In genomic region chr1:53860967-53861411, GRCh38 we compare ENCODE assay signal across 8 cellular contexts. TPM values are rescaled to one million over a fixed set of nuclear protein-coding genes. Genes with fewer than 3 reads are reported as not detected.
DNase-seq lines count a peak whose midpoint lies in the region; ATAC-seq and TF ChIP-seq lines count a peak whose summit lies in the region.

No MANE protein-coding gene starts in this region.

- H3K27me3 ChIP-seq in HCT116 (ENCODE audit: insufficient read depth, low read length) (no peaks in the 10 kb centered on the region), endodermal cell (ENCODE audit: control insufficient read depth, insufficient read depth, low read length, poor library complexity, severe bottlenecking) (no peaks in the 10 kb centered on the region), upper lobe of right lung (no peaks in the 10 kb centered on the region)

- H3K9me3 ChIP-seq in HCT116 (ENCODE audit: control insufficient read depth in 1 of 2, insufficient read depth in 1 of 2, low read depth in 1 of 2, low read length in 2 of 2) (no peaks in the 10 kb centered on the region), endodermal cell (ENCODE audit: control insufficient read depth, low read length) (no peaks in the 10 kb centered on the region), upper lobe of right lung (no peaks in the 10 kb centered on the region)

- no peak overlapping the region for H3K27ac Mint-ChIP-seq in endodermal cell

- H3K4me2 ChIP-seq in HCT116 (ENCODE audit: low read length), result no peak overlapping the region

- H3K36me3 ChIP-seq in HCT116 (ENCODE audit: control insufficient read depth in 1 of 2, insufficient read depth in 2 of 2, low read length in 2 of 2) (peaks cover 0 to 3% of the 10 kb centered on the region in 2 experiments; a peak in 1 of 4 replicates), endodermal cell (ENCODE audit: control insufficient read depth, insufficient read depth, low read length) (peaks cover 46% of the 10 kb centered on the region), upper lobe of right lung (peaks cover 57% of the 10 kb centered on the region)

- no peaks in the 10 kb centered on the region for H3K4me1 Mint-ChIP-seq in endodermal cell

- CTCF ChIA-PET in HCT116 (lab: Charles Lee), result interaction anchor here (0.6 to 5.6 kb wide), 23 partner anchors 8 to 949 kb away, joined by 3 to 63 read pairs (median 4); partner anchors contain the start of genes CYB5RL, IFT25, LRRC42 and MRPL37

- no peaks in the 10 kb centered on the region for H3K79me2 ChIP-seq in HCT116 (ENCODE audit: insufficient read depth, low read length)

- H3K36me3 Mint-ChIP-seq in endodermal cell (ENCODE audit: low read depth), result peaks cover 38% of the 10 kb centered on the region

- TF ChIP-seq CTCF in HCT116 (IDR thresholded peaks at IDR 0.05 in 2 of 3, conservative IDR thresholded peaks at IDR 0.05 in 1 of 3; ENCODE audit: borderline replicate concordance in 1 of 3, insufficient read depth in 1 of 3, low read depth in 2 of 3, low read length in 2 of 3) (peak; percentile 75 to 91 (median 84)), endodermal cell (conservative IDR thresholded peaks at IDR 0.05) (peak; percentile 97), upper lobe of right lung (IDR thresholded peaks at IDR 0.05) (peak; percentile 74)

- DNase-seq in COLO829 (ENCODE audit: low spot score) (peak; percentile 64), HCT116 (ENCODE audit: low read depth, low spot score) (peak; percentile 32), NCI-H345 treated with DMSO at 0.1 percent for 48 hours (lab: John Stamatoyannopoulos, UW; ENCODE audit: unreplicated experiment) (peak; percentile 34), endodermal cell (peak; percentile 76), myocyte (ENCODE audit: low read depth) (peak; percentile 62), upper lobe of right lung (no peak), ureter (ENCODE audit: low spot score) (no peak)
- peak; percentile 46 for DNase-seq in activated CD4-positive, alpha-beta T cell treated with anti-CD3 and anti-CD28 coated beads for 48 hours

- H3K4me1 ChIP-seq in HCT116 (ENCODE audit: control insufficient read depth in 1 of 2, insufficient read depth in 2 of 2, low read length in 2 of 2) (no peaks in the 10 kb centered on the region), endodermal cell (ENCODE audit: control insufficient read depth, insufficient read depth, low read length) (no peaks in the 10 kb centered on the region), upper lobe of right lung (no peaks in the 10 kb centered on the region)

- peak; percentile 93 for TF ChIP-seq RAD21 in HCT116 (IDR thresholded peaks at IDR 0.05; ENCODE audit: low read depth)

- RAD21 ChIA-PET in HCT116 (lab: Charles Lee; ENCODE audit: low non-redundant PET in 1 of 2, low total read pairs in 2 of 2, uncharacterized antibody in 2 of 2, unreplicated experiment in 2 of 2), result interaction anchor here (0.9 to 1.4 kb wide), 6 partner anchors 85 to 628 kb away, joined by 3 to 8 read pairs (median 6); partner anchors contain the start of genes IFT25 (in 1 of the 2) and LRRC42 (in 1 of the 2)

- H3K9ac ChIP-seq in HCT116 (ENCODE audit: low read length) (no peak overlapping the region), endodermal cell (ENCODE audit: extremely low read depth, low read length, poor library complexity, severe bottlenecking) (no peak overlapping the region)

- intact Hi-C loops in HCT116 (cut with micrococcal nuclease) (loop anchor here (1.0 to 5.0 kb wide), 3 partner anchors 98 to 546 kb away; partner anchors contain the start of genes SSBP3, TCEANC2 and TMEM59), upper lobe of right lung (cut with DNase I) (loop anchor here (10.0 kb wide), 1 partner anchor 104 kb away; no protein-coding TSS in a partner anchor)

- no peak overlapping the region for H3K4me3 Mint-ChIP-seq in endodermal cell

- no TSS peak for BruUV-seq in HCT116 (replicated peaks; lab: Mats Ljungman, UMichigan)

- no peaks in the 10 kb centered on the region for H3K9me3 Mint-ChIP-seq in endodermal cell

- no peaks in the 10 kb centered on the region for H4K20me1 ChIP-seq in HCT116 (ENCODE audit: insufficient read depth)

- ATAC-seq in HCT116 (peak; percentile 97), upper lobe of right lung (peak; percentile 87)

- no peak overlapping the region for H2AFZ ChIP-seq in HCT116 (ENCODE audit: low read depth, low read length, poor library complexity, severe bottlenecking)

- H3K27ac ChIP-seq in HCT116 (ENCODE audit: low read depth, low read length) (no peak overlapping the region), endodermal cell (ENCODE audit: low read depth, low read length) (no peak overlapping the region), upper lobe of right lung (no peak overlapping the region)

- POLR2A ChIA-PET in HCT116 (lab: Charles Lee), result interaction anchor here (1.0 to 1.4 kb wide), 2 partner anchors 10 to 85 kb away, joined by 3 read pairs; partner anchors contain the start of gene IFT25

- no peaks in the 10 kb centered on the region for H3K27me3 Mint-ChIP-seq in endodermal cell (ENCODE audit: insufficient read depth)

- TF ChIP-seq POLR2A in HCT116 (IDR thresholded peaks at IDR 0.05; ENCODE audit: borderline replicate concordance, extremely low read depth, insufficient read depth, insufficient read length), result no peak

- H3K9me2 ChIP-seq in HCT116 (ENCODE audit: insufficient read depth), result no peaks in the 10 kb centered on the region

- H3K4me3 ChIP-seq in HCT116 (replicated peaks in 1 of 2; ENCODE audit: low read depth in 1 of 2, low read length in 2 of 2) (no peak overlapping the region), endodermal cell (ENCODE audit: low read length) (no peak overlapping the region), upper lobe of right lung (no peak overlapping the region)

TF ChIP-seq in HCT116, 20 proteins besides CTCF, POLR2A, EP300 and RAD21:
- no peak for TF ChIP-seq MAX (IDR thresholded peaks at IDR 0.05)
- TF ChIP-seq, protein P1, sequence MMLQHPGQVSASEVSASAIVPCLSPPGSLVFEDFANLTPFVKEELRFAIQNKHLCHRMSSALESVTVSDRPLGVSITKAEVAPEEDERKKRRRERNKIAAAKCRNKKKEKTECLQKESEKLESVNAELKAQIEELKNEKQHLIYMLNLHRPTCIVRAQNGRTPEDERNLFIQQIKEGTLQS (IDR thresholded peaks at IDR 0.05), result no peak
- TF ChIP-seq EGR1 (IDR thresholded peaks at IDR 0.05; ENCODE audit: low read depth), result no peak
- no peak for TF ChIP-seq TCF7L2 (IDR thresholded peaks at IDR 0.05; ENCODE audit: borderline replicate concordance, extremely low read depth, insufficient read depth, insufficient read length)
- TF ChIP-seq, protein P2, sequence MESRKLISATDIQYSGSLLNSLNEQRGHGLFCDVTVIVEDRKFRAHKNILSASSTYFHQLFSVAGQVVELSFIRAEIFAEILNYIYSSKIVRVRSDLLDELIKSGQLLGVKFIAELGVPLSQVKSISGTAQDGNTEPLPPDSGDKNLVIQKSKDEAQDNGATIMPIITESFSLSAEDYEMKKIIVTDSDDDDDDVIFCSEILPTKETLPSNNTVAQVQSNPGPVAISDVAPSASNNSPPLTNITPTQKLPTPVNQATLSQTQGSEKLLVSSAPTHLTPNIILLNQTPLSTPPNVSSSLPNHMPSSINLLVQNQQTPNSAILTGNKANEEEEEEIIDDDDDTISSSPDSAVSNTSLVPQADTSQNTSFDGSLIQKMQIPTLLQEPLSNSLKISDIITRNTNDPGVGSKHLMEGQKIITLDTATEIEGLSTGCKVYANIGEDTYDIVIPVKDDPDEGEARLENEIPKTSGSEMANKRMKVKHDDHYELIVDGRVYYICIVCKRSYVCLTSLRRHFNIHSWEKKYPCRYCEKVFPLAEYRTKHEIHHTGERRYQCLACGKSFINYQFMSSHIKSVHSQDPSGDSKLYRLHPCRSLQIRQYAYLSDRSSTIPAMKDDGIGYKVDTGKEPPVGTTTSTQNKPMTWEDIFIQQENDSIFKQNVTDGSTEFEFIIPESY (IDR thresholded peaks at IDR 0.05; ENCODE audit: extremely low read depth, insufficient replicate concordance, low read length), result no peak
- no peak for TF ChIP-seq ZNF274 (IDR thresholded peaks at IDR 0.05; ENCODE audit: low read depth, low read length)
- TF ChIP-seq EZH2 (IDR thresholded peaks at IDR 0.05), result no peak

RNA-seq across cellular contexts. Expression of gene NDC1, which starts 22.9 kb away (rescaled TPM):
- total RNA-seq in HCT116 (2021; ENCODE audit: unreplicated experiment), result 54.7 TPM
- 18.6 and 22.6 TPM in 2 replicates for polyA plus RNA-seq in HCT116 (2012)
- 10 to 100 TPM; 32.4 to 38.7 TPM for total RNA-seq in endodermal cell
- 43.5 TPM for polyA plus RNA-seq in endodermal cell (2013, experiment 1 of 2)
- 40.2 TPM for polyA plus RNA-seq in endodermal cell (2013, experiment 2 of 2)
- total RNA-seq in myocyte, result 14.0 and 15.4 TPM in 2 replicates
- polyA plus RNA-seq in myocyte (2012), result 5.5 TPM
- 7.7 TPM for total RNA-seq in upper lobe of right lung
- total RNA-seq in ureter, result 15.5 TPM

RNA-seq across cellular contexts. Expression of gene YIPF1, which starts 28.6 kb away (rescaled TPM):
- total RNA-seq in HCT116 (2021; ENCODE audit: unreplicated experiment) (16.4 TPM), endodermal cell (10 to 100 TPM; 32.7 to 32.8 TPM), myocyte (22.2 and 22.5 TPM in 2 replicates), upper lobe of right lung (24.1 TPM), ureter (30.1 TPM)
- polyA plus RNA-seq in HCT116 (2012), result 13.4 and 15.3 TPM in 2 replicates
- 33.6 TPM for polyA plus RNA-seq in endodermal cell (2013, experiment 1 of 2)
- 29.1 TPM for polyA plus RNA-seq in endodermal cell (2013, experiment 2 of 2)
- polyA plus RNA-seq in myocyte (2012), result 31.0 TPM

RNA-seq across cellular contexts. Expression of gene DIO1, which starts 33.0 kb away (rescaled TPM):
- total RNA-seq in HCT116 (2021; ENCODE audit: unreplicated experiment) (not detected), endodermal cell (not detected), myocyte (not detected in 2 replicates), upper lobe of right lung (not detected), ureter (not detected)
- 0.20 TPM in 1 of 2 replicates, not detected in the other for polyA plus RNA-seq in HCT116 (2012)
- not detected for polyA plus RNA-seq in endodermal cell (2013, experiment 1 of 2)
- not detected for polyA plus RNA-seq in endodermal cell (2013, experiment 2 of 2)
- 0.14 TPM for polyA plus RNA-seq in myocyte (2012)

Comparison
In these comparisons a context has a peak if more than half of its experiments do, and no peak if none do; other contexts are left out.
1. DNase-seq: peak in COLO829 (single experiment), HCT116 (single experiment), NCI-H345 treated with DMSO at 0.1 percent for 48 hours (single experiment), activated CD4-positive, alpha-beta T cell treated with anti-CD3 and anti-CD28 coated beads for 48 hours (single experiment), endodermal cell (single experiment) and myocyte (single experiment); none in upper lobe of right lung (single experiment) and ureter (single experiment).
2. Peak in every context shown above with its lines, with median percentiles within 50 percentile points of each other: CTCF ChIP-seq.